In the genomic region with DNA sequence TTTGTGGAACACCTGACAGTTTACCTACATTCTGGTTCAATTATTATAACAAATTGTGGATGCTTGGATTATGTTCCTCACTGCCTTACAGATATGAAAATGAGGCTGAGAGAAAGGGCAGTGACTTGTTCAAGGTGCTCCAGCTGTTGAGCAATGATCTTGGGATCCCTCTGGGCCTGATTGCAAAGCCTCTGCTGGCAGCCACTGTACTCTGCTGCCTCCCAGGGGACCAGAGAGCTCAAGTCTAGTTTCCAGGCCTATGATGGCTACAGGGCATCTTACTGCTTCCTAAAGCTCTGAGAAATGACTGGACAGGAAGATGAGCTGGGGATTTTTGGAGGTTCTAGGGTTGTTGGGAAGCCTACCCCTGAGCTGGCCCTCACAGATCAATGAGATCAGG, we compare ENCODE assay signal across 8 cellular contexts. TPM values are rescaled to one million over a fixed set of nuclear protein-coding genes. Genes with fewer than 3 reads are reported as not detected.
A peak's percentile ranks its signal among the peaks of the same experiment; 100 is the strongest.
DNase-seq lines count a peak whose midpoint lies in the region; ATAC-seq and TF ChIP-seq lines count a peak whose summit lies in the region.

No MANE protein-coding gene starts in this region.

- H3K27ac Mint-ChIP-seq in activated naive CD4-positive, alpha-beta T cell treated with anti-CD3 and anti-CD28 coated beads, Interleukin-2, amount 50 U/mL, for 72 hours, result no peak overlapping the region

- H3K4me3 ChIP-seq in OCI-LY7 (ENCODE audit: low read depth, low read length, poor library complexity, severe bottlenecking) (no peak overlapping the region), fibroblast of pulmonary artery (replicated peaks; ENCODE audit: low read depth, low read length) (no peak overlapping the region)

- no peak overlapping the region for H3K27ac ChIP-seq in OCI-LY7 (ENCODE audit: low read depth, low read length, poor library complexity, severe bottlenecking)

- H3K4me2 ChIP-seq in OCI-LY7 (ENCODE audit: low read length), result no peak overlapping the region

- H3K9me2 ChIP-seq in OCI-LY7 (ENCODE audit: insufficient read depth, low read length), result no peaks in the 10 kb centered on the region

- no peaks in the 10 kb centered on the region for H4K20me1 ChIP-seq in OCI-LY7 (ENCODE audit: insufficient read depth, low read length)

- H3K9me3 Mint-ChIP-seq in activated naive CD4-positive, alpha-beta T cell treated with anti-CD3 and anti-CD28 coated beads, Interleukin-2, amount 50 U/mL, for 72 hours, result no peaks in the 10 kb centered on the region

- no peaks in the 10 kb centered on the region for H3K4me1 ChIP-seq in OCI-LY7 (ENCODE audit: insufficient read depth, low read length, poor library complexity, severe bottlenecking)

- peaks cover 6% of the 10 kb centered on the region in 2 donors for H3K36me3 Mint-ChIP-seq in activated naive CD4-positive, alpha-beta T cell treated with anti-CD3 and anti-CD28 coated beads, Interleukin-2, amount 50 U/mL, for 72 hours

- DNase-seq in activated naive CD4-positive, alpha-beta T cell treated with anti-CD3 and anti-CD28 coated beads, Interleukin-2, amount 50 U/mL, for 72 hours (ENCODE audit: low spot score in 2 of 2), result no peak
- no peak for DNase-seq in activated naive CD4-positive, alpha-beta T cell (lab: John Stamatoyannopoulos, UW)
- DNase-seq in OCI-LY7 (ENCODE audit: low spot score) (peak; percentile 18), fibroblast of pulmonary artery (ENCODE audit: low read depth) (peak; percentile 85), iPS-NIHi11 (ENCODE audit: low spot score) (no peak), superior temporal gyrus (ENCODE audit: extremely low spot score) (no peak), cortex of kidney (lab: John Stamatoyannopoulos, UW) (no peak)

- H3K36me3 ChIP-seq in OCI-LY7 (ENCODE audit: insufficient read depth, low read length), result no peaks in the 10 kb centered on the region

- intact Hi-C loops in OCI-LY7 (cut with micrococcal nuclease; ENCODE audit: unreplicated experiment), result no loop called here

- no TSS peak for BruUV-seq in OCI-LY7 (replicated peaks; lab: Mats Ljungman, UMichigan)

- no peaks in the 10 kb centered on the region for H3K9me3 ChIP-seq in OCI-LY7 (ENCODE audit: low read length)

- peak; percentile 57 to 73 for ATAC-seq in activated naive CD4-positive, alpha-beta T cell treated with anti-CD3 and anti-CD28 coated beads, Interleukin-2, amount 50 U/mL, for 72 hours
- ATAC-seq in HG02763 (IDR thresholded peaks at IDR 0.05; ENCODE audit: unreplicated experiment), result peak; percentile 56

- CTCF ChIA-PET in OCI-LY7 (lab: Charles Lee; ENCODE audit: unreplicated experiment), result no interaction called here

- H2AFZ ChIP-seq in OCI-LY7 (ENCODE audit: low read length), result no peak overlapping the region

- POLR2A ChIA-PET in OCI-LY7 (lab: Charles Lee), result interaction anchor here (0.7 to 0.8 kb wide), 2 partner anchors 8 to 40 kb away, joined by 3 to 4 read pairs; no protein-coding TSS in a partner anchor

- H3K79me2 ChIP-seq in OCI-LY7 (ENCODE audit: insufficient read depth, low read depth, low read length), result no peaks in the 10 kb centered on the region

- no peak for TF ChIP-seq CTCF in OCI-LY7 (conservative IDR thresholded peaks at IDR 0.05; ENCODE audit: low read length)
- TF ChIP-seq CTCF in fibroblast of pulmonary artery (IDR thresholded peaks at IDR 0.05; ENCODE audit: low read length, missing control alignments), result peak; percentile 41

RNA-seq across cellular contexts. Expression of a gene that starts 2.3 kb away (rescaled TPM):
- total RNA-seq in activated naive CD4-positive, alpha-beta T cell treated with anti-CD3 and anti-CD28 coated beads, Interleukin-2, amount 50 U/mL, for 72 hours, result 1 to 10 TPM in 1 of 2 donors, under 1 TPM in 1; 0.34 to 1.4 TPM
- total RNA-seq in OCI-LY7 (2014; rRNA removed; shearing (Covaris generic)), result 0.36 and 0.41 TPM in 2 replicates
- 0.33 and 1.3 TPM in 2 replicates for total RNA-seq in OCI-LY7 (2022)

Comparison
In these comparisons a context has a peak if more than half of its experiments do, and no peak if none do; other contexts are left out.
1. DNase-seq: peak in OCI-LY7 (single experiment) and fibroblast of pulmonary artery (single experiment); none in activated naive CD4-positive, alpha-beta T cell treated with anti-CD3 and anti-CD28 coated beads, Interleukin-2, amount 50 U/mL, for 72 hours (0 of 2), activated naive CD4-positive, alpha-beta T cell (0 of 4), iPS-NIHi11 (single experiment), superior temporal gyrus (single experiment) and cortex of kidney (single experiment).